Comparison of ENCODE assay signal across 13 cellular contexts in genomic region chr3:182740710-182741109, GRCh38. TPM values are rescaled to one million over a fixed set of nuclear protein-coding genes. Genes with fewer than 3 reads are reported as not detected.
DNase-seq lines count a peak whose midpoint lies in the region; ATAC-seq, FAIRE-seq and TF ChIP-seq lines count a peak whose summit lies in the region.
"Had no signal": no experiment of that assay in that cellular context is flagged by ENCODE, and none has a peak within 500 bp of the region (broad histone marks: within the 10 kb centered on the region; RNA-seq: fewer than 3 reads in every experiment).

No MANE protein-coding gene starts in this region.

- H3K4me1 ChIP-seq in HepG2 (ENCODE audit: insufficient read depth, low read length) (no peaks in the 10 kb centered on the region), right lobe of liver (no peaks in the 10 kb centered on the region), Karpas-422 (ENCODE audit: low read length) (peaks cover 9% of the 10 kb centered on the region)
- H3K4me1 ChIP-seq: upper lobe of left lung had no signal

- no peak overlapping the region for H3K4me3 ChIP-seq in HepG2 (replicated peaks in 1 of 3; ENCODE audit: insufficient read depth in 1 of 3, low read depth in 2 of 3, low read length in 3 of 3)
- H3K4me3 ChIP-seq in right lobe of liver = no peak overlapping the region
- no peak overlapping the region for H3K4me3 ChIP-seq in SK-N-MC
- no peak overlapping the region for H3K4me3 ChIP-seq in Karpas-422 (ENCODE audit: low read length)
- H3K4me3 ChIP-seq: dorsolateral prefrontal cortex, upper lobe of left lung had no signal

- TF ChIP-seq CTCF in HepG2 (CRISPR knock-in tag; IDR thresholded peaks at IDR 0.05) (no peak), right lobe of liver (IDR thresholded peaks at IDR 0.05) (no peak)

- CTCF ChIA-PET in HepG2 (lab: Yijun Ruan, JAX; ENCODE audit: low intra/inter-chr PET ratio, low total read pairs) = no interaction called here

- H3K9me2 ChIP-seq in Karpas-422 (replicated peaks; ENCODE audit: insufficient read depth, low read length) = no peaks in the 10 kb centered on the region

- TF ChIP-seq RAD21 in HepG2 (CRISPR knock-in tag; IDR thresholded peaks at IDR 0.05) = no peak

- H2AFZ ChIP-seq in HepG2 (ENCODE audit: low read length) (no peak overlapping the region), Karpas-422 (ENCODE audit: low read length) (no peak overlapping the region)

- TF ChIP-seq EP300 in HepG2 (IDR thresholded peaks at IDR 0.05; ENCODE audit: low read depth in 2 of 2, low read length in 2 of 2) = no peak
- TF ChIP-seq EP300 in HepG2 (CRISPR knock-in tag; IDR thresholded peaks at IDR 0.05; ENCODE audit: borderline replicate concordance) = no peak

- TF ChIP-seq POLR2A in HepG2 (IDR thresholded peaks at IDR 0.05; ENCODE audit: insufficient read depth in 1 of 2, low read depth in 2 of 2, low read length in 2 of 2) (no peak), right lobe of liver (IDR thresholded peaks at IDR 0.05) (no peak)

- BruUV-seq in HepG2 (replicated peaks; lab: Mats Ljungman, UMichigan) = no TSS peak

- H3K79me2 ChIP-seq in HepG2 (ENCODE audit: insufficient read depth, low read length) (no peaks in the 10 kb centered on the region), Karpas-422 (ENCODE audit: low read length) (no peaks in the 10 kb centered on the region)

- H3K27me3 ChIP-seq in HepG2 (ENCODE audit: control insufficient read depth in 1 of 2, insufficient read depth in 2 of 2, low read length in 2 of 2) (peaks cover 0 to 3% of the 10 kb centered on the region in 2 experiments; a peak in 1 of 5 replicates), right lobe of liver (no peaks in the 10 kb centered on the region), Karpas-422 (ENCODE audit: low read length) (no peaks in the 10 kb centered on the region)
- H3K27me3 ChIP-seq: dorsolateral prefrontal cortex, upper lobe of left lung had no signal

- POLR2A ChIA-PET in HepG2 (lab: Yijun Ruan, JAX) = no interaction called here

- 27% methylated on average over 6 of the region's 6 CpGs for WGBS in HepG2 (ENCODE audit: low lambda C conversion rate)
- WGBS in right lobe of liver (ENCODE audit: insufficient coverage, low coverage, low lambda C conversion rate, missing lambda C conversion rate) = 72% methylated on average over 6 of the region's 6 CpGs

- H4K20me1 ChIP-seq in HepG2 (ENCODE audit: insufficient read depth, low read length) (no peaks in the 10 kb centered on the region), Karpas-422 (ENCODE audit: insufficient read depth, low read depth, low read length) (no peaks in the 10 kb centered on the region)

- ATAC-seq in HepG2 = peak; percentile 71
- ATAC-seq in right lobe of liver = no peak
- ATAC-seq in HG03469 (IDR thresholded peaks at IDR 0.05; ENCODE audit: unreplicated experiment) = no peak

- no peak for DNase-seq in HepG2 (ENCODE audit: low spot score)
- DNase-seq in right lobe of liver = no peak
- DNase-seq in SK-N-MC (ENCODE audit: low read depth, low spot score) = no peak
- peak; percentile 49 for DNase-seq in kidney glomerular epithelial cell (lab: John Stamatoyannopoulos, UW)
- no peak for DNase-seq in NCI-H1694 treated with DMSO at 0.1 percent for 48 hours (lab: John Stamatoyannopoulos, UW)
- no peak for DNase-seq in Karpas-422
- no peak for DNase-seq in activated T-cell treated with anti-CD3 and anti-CD28 coated beads, Interleukin-2, amount 50 U/mL, for 1 hour
- DNase-seq: activated CD4-positive, alpha-beta T cell treated with anti-CD3 and anti-CD28 coated beads for 1 hour; activated gamma-delta T cell; dorsolateral prefrontal cortex had no signal

- H3K27ac ChIP-seq in HepG2 (ENCODE audit: extremely low read length, insufficient read depth, low read length) (no peak overlapping the region), right lobe of liver (no peak overlapping the region), SK-N-MC (no peak overlapping the region), Karpas-422 (ENCODE audit: low read length) (no peak overlapping the region)
- H3K27ac ChIP-seq: neutrophil, upper lobe of left lung had no signal

- H3K9ac ChIP-seq in HepG2 (ENCODE audit: insufficient read depth, low read depth, low read length) (no peak overlapping the region), SK-N-MC (ENCODE audit: insufficient read length) (peak overlapping the region; percentile 17), Karpas-422 (ENCODE audit: low read length) (no peak overlapping the region)

- no peak for FAIRE-seq in HepG2 (lab: Jason Lieb, UNC)

- H3K4me2 ChIP-seq in HepG2 (ENCODE audit: low read depth, low read length) (no peak overlapping the region), Karpas-422 (ENCODE audit: low read depth, low read length, poor library complexity, severe bottlenecking) (no peak overlapping the region)

- intact Hi-C loops in HepG2 (cut with micrococcal nuclease; ENCODE audit: unreplicated experiment) = no loop called here
- intact Hi-C loops in right lobe of liver (cut with DNase I) = no loop called here

- H3K9me3 ChIP-seq in HepG2 (ENCODE audit: low read length) = no peaks in the 10 kb centered on the region
- H3K9me3 ChIP-seq in right lobe of liver = no peaks in the 10 kb centered on the region
- no peaks in the 10 kb centered on the region for H3K9me3 ChIP-seq in SK-N-MC (ENCODE audit: low read depth, low read length)
- no peaks in the 10 kb centered on the region for H3K9me3 ChIP-seq in Karpas-422 (ENCODE audit: low read length)
- H3K9me3 ChIP-seq: neutrophil, upper lobe of left lung had no signal

- in situ Hi-C loops in HepG2 (cut with HindIII; ENCODE audit: extremely low pct_ligation_motif_present, low pct_unique_long_range_greater_than_20kb) = no loop called here

- H3K36me3 ChIP-seq in HepG2 (replicated peaks in 1 of 2; ENCODE audit: control insufficient read depth in 1 of 2, insufficient read depth in 2 of 2, low read length in 2 of 2) (no peaks in the 10 kb centered on the region), right lobe of liver (no peaks in the 10 kb centered on the region), SK-N-MC (ENCODE audit: insufficient read depth, low read length) (no peaks in the 10 kb centered on the region), Karpas-422 (ENCODE audit: insufficient read depth, low read length) (no peaks in the 10 kb centered on the region)
- H3K36me3 ChIP-seq: neutrophil, upper lobe of left lung had no signal

TF ChIP-seq in HepG2, 621 proteins besides CTCF, POLR2A, EP300 and RAD21:
- TF ChIP-seq ZNF580 (CRISPR knock-in tag; IDR thresholded peaks at IDR 0.05; ENCODE audit: borderline replicate concordance, low read depth) (no peak), NFE2L2 (IDR thresholded peaks at IDR 0.05; ENCODE audit: low read length) (peak; percentile 7; the same call in 1 of the 2 replicates)

RNA-seq across cellular contexts. Expression of gene ATP11B, which starts 52.6 kb away (rescaled TPM):
- total RNA-seq in HepG2 (2016; rRNA removed; fragmentation: Illumina TruSeq; extraction: Trizol) (19.2 and 22.9 TPM in 2 replicates), right lobe of liver (10 to 100 TPM; 25.1 to 36.3 (median 27.8) TPM)
- total RNA-seq in HepG2 (2016; cell fraction: cytosol; rRNA removed; fragmentation: Illumina TruSeq; extraction: Trizol; ENCODE audit: low read depth) = 2.5 and 2.8 TPM in 2 replicates
- 19.4 and 20.2 TPM in 2 replicates for total RNA-seq in HepG2 (2016; cell fraction: insoluble cytoplasmic fraction; rRNA removed; fragmentation: Illumina TruSeq; extraction: Trizol)
- 8.4 and 11.5 TPM in 2 replicates for total RNA-seq in HepG2 (2016; cell fraction: membrane; rRNA removed; fragmentation: Illumina TruSeq; extraction: Trizol)
- total RNA-seq in HepG2 (2016; cell fraction: nucleus; rRNA removed; fragmentation: Illumina TruSeq; extraction: Trizol) = 23.7 and 30.6 TPM in 2 replicates
- polyA plus RNA-seq in HepG2 (2011; rRNA removed) = 8.4 and 10.1 TPM in 2 replicates
- 3.7 and 6.5 TPM in 2 replicates for polyA plus RNA-seq in HepG2 (2011; cell fraction: cytosol; rRNA removed)
- polyA plus RNA-seq in HepG2 (2011; cell fraction: nucleus; rRNA removed) = 5.4 and 8.6 TPM in 2 replicates
- 9.3 and 12.0 TPM in 2 replicates for polyA plus RNA-seq in HepG2 (2012)
- 0.66 and 0.68 TPM in 2 replicates for polyA plus RNA-seq in HepG2 (2016; cell fraction: cytosol; fragmentation: Illumina TruSeq; extraction: Trizol; ENCODE audit: low read depth)
- 8.4 and 8.9 TPM in 2 replicates for polyA plus RNA-seq in HepG2 (2016; cell fraction: insoluble cytoplasmic fraction; fragmentation: Illumina TruSeq; extraction: Trizol; ENCODE audit: low read depth)
- polyA plus RNA-seq in HepG2 (2016; cell fraction: membrane; fragmentation: Illumina TruSeq; extraction: Trizol; ENCODE audit: low read depth) = 3.1 and 3.2 TPM in 2 replicates
- polyA plus RNA-seq in HepG2 (2016; cell fraction: nucleus; fragmentation: Illumina TruSeq; extraction: Trizol; ENCODE audit: insufficient read depth, low read depth) = 14.9 and 17.4 TPM in 2 replicates
- 10.8 and 12.8 TPM in 2 replicates for polyA minus RNA-seq in HepG2 (2011; rRNA and poly(A)+ RNA removed; ENCODE audit: low replicate concordance)
- polyA minus RNA-seq in HepG2 (2011; cell fraction: cytosol; rRNA and poly(A)+ RNA removed) = 14.7 and 22.1 TPM in 2 replicates
- polyA minus RNA-seq in HepG2 (2011; cell fraction: nucleus; rRNA and poly(A)+ RNA removed) = 31.4 and 35.9 TPM in 2 replicates
- total RNA-seq in Karpas-422 (2014; rRNA removed; shearing (Covaris generic); ENCODE audit: low replicate concordance) = 101 and 167 TPM in 2 replicates
